In genomic region chr1:225447001-225447615, GRCh38 we compare ENCODE assay signal across 1 cellular context.
TF ChIP-seq lines count a peak whose summit lies in the region.

No MANE protein-coding gene starts in this region.

TF ChIP-seq in IMR-90, 13 proteins besides CTCF, POLR2A, EP300 and RAD21 (continued from another document):
- TF ChIP-seq USF2 (IDR thresholded peaks at IDR 0.05; ENCODE audit: low read depth, low read length) (no peak), ELK1 (IDR thresholded peaks at IDR 0.05; ENCODE audit: borderline replicate concordance, low read depth, low read length) (no peak), CEBPB (IDR thresholded peaks at IDR 0.05; ENCODE audit: low read depth, low read length) (no peak)
TF ChIP-seq in IMR-90: peak in this region for 0.
